11 cellular contexts compared by ENCODE assay signal in genomic region chr1:221711642-221712041, GRCh38. TPM values are rescaled to one million over a fixed set of nuclear protein-coding genes. Genes with fewer than 3 reads are reported as not detected.
DNase-seq lines count a peak whose midpoint lies in the region; ATAC-seq and TF ChIP-seq lines count a peak whose summit lies in the region.
"Had no signal": no experiment of that assay in that cellular context is flagged by ENCODE, and none has a peak within 500 bp of the region (broad histone marks: within the 10 kb centered on the region; RNA-seq: fewer than 3 reads in every experiment).

No MANE protein-coding gene starts in this region.

- peaks cover 21 to 75% (median 48%) of the 10 kb centered on the region in 4 donors for H3K4me1 ChIP-seq in liver (ENCODE audit: control insufficient read depth in 4 of 4, insufficient read depth in 4 of 4, low read length in 3 of 4)
- H3K4me1 ChIP-seq in heart right ventricle: peaks cover 0 to 98% (median 5%) of the 10 kb centered on the region in 9 donors

- peaks cover 86% of the 10 kb centered on the region for H3K4me1 Mint-ChIP-seq in activated CD8-positive, alpha-beta memory T cell treated with anti-CD3 and anti-CD28 coated beads, Interleukin-2, amount 10 ng/mL, durations not matched to agents 7 days and 5 days
- peaks cover 79% of the 10 kb centered on the region for H3K4me1 Mint-ChIP-seq in activated naive CD8-positive, alpha-beta T cell treated with anti-CD3 and anti-CD28 coated beads, Interleukin-2, amount 10 ng/mL, durations not matched to agents 7 days and 5 days

- TF ChIP-seq CTCF in liver (IDR thresholded peaks at IDR 0.05; ENCODE audit: low read depth, low read length, missing input control) (no peak), heart right ventricle (IDR thresholded peaks at IDR 0.05) (no peak)

- peaks cover 30% of the 10 kb centered on the region for H3K36me3 Mint-ChIP-seq in activated CD8-positive, alpha-beta memory T cell treated with anti-CD3 and anti-CD28 coated beads, Interleukin-2, amount 10 ng/mL, durations not matched to agents 7 days and 5 days
- H3K36me3 Mint-ChIP-seq in activated naive CD8-positive, alpha-beta T cell treated with anti-CD3 and anti-CD28 coated beads, Interleukin-2, amount 10 ng/mL, durations not matched to agents 7 days and 5 days: peaks cover 24% of the 10 kb centered on the region

- intact Hi-C loops in heart right ventricle (cut with DNase I): no loop called here

- H3K27ac ChIP-seq in liver (ENCODE audit: low read depth in 1 of 2, low read length in 2 of 2) (peak overlapping the region; percentile 90), temporal lobe (ENCODE audit: low read depth, low read length) (peak overlapping the region; percentile 91), heart right ventricle (peak overlapping the region in 2 of 10 donors; percentile 15 to 75)
- H3K27ac ChIP-seq: SK-N-MC had no signal

- H3K9me3 ChIP-seq in liver (ENCODE audit: control insufficient read depth in 4 of 4, low read length in 3 of 4) (no peaks in the 10 kb centered on the region), heart right ventricle (no peaks in the 10 kb centered on the region)
- H3K9me3 ChIP-seq: prostate gland had no signal

- H3K27me3 Mint-ChIP-seq in activated CD8-positive, alpha-beta memory T cell treated with anti-CD3 and anti-CD28 coated beads, Interleukin-2, amount 10 ng/mL, durations not matched to agents 7 days and 5 days: no peaks in the 10 kb centered on the region
- no peaks in the 10 kb centered on the region for H3K27me3 Mint-ChIP-seq in activated naive CD8-positive, alpha-beta T cell treated with anti-CD3 and anti-CD28 coated beads, Interleukin-2, amount 10 ng/mL, durations not matched to agents 7 days and 5 days

- POLR2A ChIA-PET in activated naive CD8-positive, alpha-beta T cell treated with anti-CD3 and anti-CD28 coated beads, Interleukin-2, amount 10 ng/mL, durations not matched to agents 7 days and 5 days (lab: Charles Lee): interaction anchor here (0.9 to 9.2 kb wide), 6 partner anchors 9 to 118 kb away, joined by 3 to 159 read pairs (median 8); partner anchors contain the start of gene DUSP10

- CTCF ChIA-PET in activated CD8-positive, alpha-beta memory T cell treated with anti-CD3 and anti-CD28 coated beads, Interleukin-2, amount 10 ng/mL, durations not matched to agents 7 days and 5 days (lab: Charles Lee): interaction anchor here (1.0 to 10.4 kb wide), 5 partner anchors 14 to 73 kb away, joined by 3 to 92 read pairs (median 5); partner anchors contain the start of gene DUSP10

- H3K9ac ChIP-seq in liver (ENCODE audit: low read depth in 1 of 2, low read length in 2 of 2): peak overlapping the region; percentile 65 to 82

- H3K27ac Mint-ChIP-seq in activated CD8-positive, alpha-beta memory T cell treated with anti-CD3 and anti-CD28 coated beads, Interleukin-2, amount 10 ng/mL, durations not matched to agents 7 days and 5 days: peak overlapping the region; percentile 100
- peak overlapping the region; percentile 99 for H3K27ac Mint-ChIP-seq in activated naive CD8-positive, alpha-beta T cell treated with anti-CD3 and anti-CD28 coated beads, Interleukin-2, amount 10 ng/mL, durations not matched to agents 7 days and 5 days

- H3K36me3 ChIP-seq in liver (ENCODE audit: control insufficient read depth in 4 of 4, insufficient read depth in 3 of 4, low read depth in 1 of 4, low read length in 3 of 4) (peaks cover 0 to 2% (median 0%) of the 10 kb centered on the region in 4 donors), heart right ventricle (no peaks in the 10 kb centered on the region)
- H3K36me3 ChIP-seq: prostate gland had no signal

- H3K27me3 ChIP-seq in liver (ENCODE audit: control insufficient read depth in 4 of 4, insufficient read depth in 4 of 4, low read length in 3 of 4): no peaks in the 10 kb centered on the region
- no peaks in the 10 kb centered on the region for H3K27me3 ChIP-seq in heart right ventricle

- peak overlapping the region; percentile 6 for H3K4me3 Mint-ChIP-seq in activated CD8-positive, alpha-beta memory T cell treated with anti-CD3 and anti-CD28 coated beads, Interleukin-2, amount 10 ng/mL, durations not matched to agents 7 days and 5 days
- H3K4me3 Mint-ChIP-seq in activated naive CD8-positive, alpha-beta T cell treated with anti-CD3 and anti-CD28 coated beads, Interleukin-2, amount 10 ng/mL, durations not matched to agents 7 days and 5 days: peak overlapping the region; percentile 27

- no peak for TF ChIP-seq RAD21 in liver (IDR thresholded peaks at IDR 0.05)

- no peak for DNase-seq in activated CD8-positive, alpha-beta memory T cell treated with anti-CD3 and anti-CD28 coated beads, Interleukin-2, amount 10 ng/mL, durations not matched to agents 7 days and 5 days
- no peak for DNase-seq in activated CD8-positive, alpha-beta memory T cell treated with anti-CD3 and anti-CD28 coated beads for 24 hours
- no peak for DNase-seq in activated naive CD8-positive, alpha-beta T cell treated with anti-CD3 and anti-CD28 coated beads, Interleukin-2, amount 10 ng/mL, durations not matched to agents 7 days and 5 days
- DNase-seq in heart right ventricle (no peak), NCI-H2029 (lab: John Stamatoyannopoulos, UW) (no peak)
- DNase-seq: NCI-H82 had no signal

- peaks cover 2% of the 10 kb centered on the region for H3K9me3 Mint-ChIP-seq in activated CD8-positive, alpha-beta memory T cell treated with anti-CD3 and anti-CD28 coated beads, Interleukin-2, amount 10 ng/mL, durations not matched to agents 7 days and 5 days (ENCODE audit: low read depth)
- no peaks in the 10 kb centered on the region for H3K9me3 Mint-ChIP-seq in activated naive CD8-positive, alpha-beta T cell treated with anti-CD3 and anti-CD28 coated beads, Interleukin-2, amount 10 ng/mL, durations not matched to agents 7 days and 5 days

- H3K4me3 ChIP-seq in liver (ENCODE audit: low read depth in 1 of 3, low read length in 3 of 3): no peak overlapping the region
- no peak overlapping the region for H3K4me3 ChIP-seq in heart right ventricle
- H3K4me3 ChIP-seq: prostate gland, SK-N-MC had no signal

- no peak for ATAC-seq in activated CD8-positive, alpha-beta memory T cell treated with anti-CD3 and anti-CD28 coated beads, Interleukin-2, amount 10 ng/mL, durations not matched to agents 7 days and 5 days
- ATAC-seq in activated naive CD8-positive, alpha-beta T cell treated with anti-CD3 and anti-CD28 coated beads, Interleukin-2, amount 10 ng/mL, durations not matched to agents 7 days and 5 days (ENCODE audit: low read depth): no peak
- no peak for ATAC-seq in GM18519 (IDR thresholded peaks at IDR 0.05; ENCODE audit: low FRiP score, unreplicated experiment)
- ATAC-seq in heart right ventricle: no peak

TF ChIP-seq in liver, 16 proteins besides CTCF, POLR2A, EP300 and RAD21:
- TF ChIP-seq HNF4G (IDR thresholded peaks at IDR 0.05) (no peak), MAX (IDR thresholded peaks at IDR 0.05) (no peak), NR2F2 (IDR thresholded peaks at IDR 0.05) (no peak), JUND (IDR thresholded peaks at IDR 0.05) (no peak), SP1 (IDR thresholded peaks at IDR 0.05) (no peak), GABPA (IDR thresholded peaks at IDR 0.05 in 1 of 2, conservative IDR thresholded peaks at IDR 0.05 in 1 of 2) (no peak), ATF3 (IDR thresholded peaks at IDR 0.05) (no peak), ZBTB33 (IDR thresholded peaks at IDR 0.05) (no peak)

RNA-seq across cellular contexts. Expression of gene DUSP10, which starts 30.2 kb away (rescaled TPM):
- 10 to 100 TPM; 14.3 to 46.3 TPM for total RNA-seq in activated CD8-positive, alpha-beta memory T cell treated with anti-CD3 and anti-CD28 coated beads, Interleukin-2, amount 10 ng/mL, durations not matched to agents 7 days and 5 days
- total RNA-seq in activated naive CD8-positive, alpha-beta T cell treated with anti-CD3 and anti-CD28 coated beads, Interleukin-2, amount 10 ng/mL, durations not matched to agents 7 days and 5 days: 10 to 100 TPM; 14.8 to 15.7 TPM
- total RNA-seq in liver (10 to 100 TPM in 1 of 2 donors, 1 to 10 TPM in 1; 6.7 to 15.4 TPM), temporal lobe (5.2 TPM), heart right ventricle (1 to 10 TPM; 1.8 to 9.7 (median 4.0) TPM)
- polyA plus RNA-seq in liver (10 to 100 TPM in 1 of 2 donors, 1 to 10 TPM in 1; 8.0 to 13.4 TPM), heart right ventricle (1 to 10 TPM; 2.8 to 3.6 TPM)
